11 cellular contexts compared by ENCODE assay signal in genomic region chr12:23083267-23083666, GRCh38.
DNase-seq lines count a peak whose midpoint lies in the region; ATAC-seq and TF ChIP-seq lines count a peak whose summit lies in the region.
"Had no signal": no experiment of that assay in that cellular context is flagged by ENCODE, and none has a peak within 500 bp of the region (broad histone marks: within the 10 kb centered on the region; RNA-seq: fewer than 3 reads in every experiment).

No MANE protein-coding gene starts in this region.

- H3K9me3 ChIP-seq in AG04450 (ENCODE audit: control insufficient read depth, insufficient read depth, low read length) (no peaks in the 10 kb centered on the region), mammary epithelial cell (replicated peaks; ENCODE audit: insufficient read depth, low read length) (no peaks in the 10 kb centered on the region)
- H3K9me3 ChIP-seq: thoracic aorta had no signal

- H3K36me3 ChIP-seq in mammary epithelial cell (ENCODE audit: insufficient read depth, low read length) = no peaks in the 10 kb centered on the region
- H3K36me3 ChIP-seq: thoracic aorta had no signal

- peak; percentile 71 for DNase-seq in AG04450 (ENCODE audit: low read depth, low spot score)
- peak; percentile 55 for DNase-seq in HPDE6-E6E7 (ENCODE audit: extremely low spot score)
- peak; percentile 93 for DNase-seq in mammary epithelial cell
- DNase-seq in cardiac septum (ENCODE audit: low spot score) = no peak
- DNase-seq in Right ventricle myocardium inferior (ENCODE audit: missing footprints) = no peak
- DNase-seq in activated CD4-positive, CD25-positive, alpha-beta regulatory T cell treated with anti-CD3 and anti-CD28 coated beads, Interleukin-2, amount 50 U/mL, for 72 hours = no peak
- DNase-seq: left colon had no signal

- dilution Hi-C loops in mammary epithelial cell (cut with HindIII; ENCODE audit: low sequenced_read_pairs) = no loop called here

- no peaks in the 10 kb centered on the region for H4K20me1 ChIP-seq in mammary epithelial cell (ENCODE audit: insufficient read depth, low read length)

- H3K9ac ChIP-seq in mammary epithelial cell (ENCODE audit: insufficient read depth, low read length) = no peak overlapping the region

- no peak overlapping the region for H2AFZ ChIP-seq in mammary epithelial cell (ENCODE audit: low read depth, low read length)

- CTCF ChIA-PET in AG04450 (lab: Charles Lee) (interaction anchor here (1.9 kb wide), 1 partner anchor 227 kb away, joined by 5 read pairs; no protein-coding TSS in a partner anchor), mammary epithelial cell (lab: Charles Lee; ENCODE audit: low non-redundant PET) (no interaction called here)

- POLR2A ChIA-PET in AG04450 (lab: Yijun Ruan, JAX) = no interaction called here

- BruUV-seq in mammary epithelial cell (replicated peaks; lab: Mats Ljungman, UMichigan) = no TSS peak

- H3K4me1 ChIP-seq in mammary epithelial cell (ENCODE audit: insufficient read depth, low read length) = peaks cover 32% of the 10 kb centered on the region

- H3K4me3 ChIP-seq in AG04450 (ENCODE audit: low read depth, low read length) (no peak overlapping the region), mammary epithelial cell (replicated peaks in 1 of 3; ENCODE audit: insufficient read depth in 1 of 3, low read depth in 2 of 3, low read length in 3 of 3) (no peak overlapping the region)
- H3K4me3 ChIP-seq: thoracic aorta had no signal

- intact Hi-C loops in mammary epithelial cell (cut with micrococcal nuclease) = no loop called here
- intact Hi-C loops in cardiac septum (cut with DNase I) = no loop called here
- intact Hi-C loops in Right ventricle myocardium inferior (cut with DNase I) = no loop called here

- H3K4me2 ChIP-seq in mammary epithelial cell (ENCODE audit: insufficient read depth, low read depth, low read length) = peak overlapping the region; percentile 58

- H3K27me3 ChIP-seq in AG04450 (ENCODE audit: control insufficient read depth, insufficient read depth, low read length) = no peaks in the 10 kb centered on the region
- no peaks in the 10 kb centered on the region for H3K27me3 ChIP-seq in mammary epithelial cell (ENCODE audit: insufficient read depth, low read length)

- in situ Hi-C loops in mammary epithelial cell (cut with MboI; ENCODE audit: low sequenced_read_pairs in 2 of 2) = no loop called here

- H3K27ac ChIP-seq in AG04450 (ENCODE audit: low read depth, low read length) (no peak overlapping the region), mammary epithelial cell (ENCODE audit: insufficient read depth, low read depth, low read length) (no peak overlapping the region)
- H3K27ac ChIP-seq: thoracic aorta had no signal

- whole genome bisulfite sequencing in mammary epithelial cell (ENCODE audit: low coverage, missing lambda C conversion rate) = 0% methylated on average over 2 of the region's 2 CpGs

- H3K79me2 ChIP-seq in mammary epithelial cell (ENCODE audit: insufficient read depth, low read length) = no peaks in the 10 kb centered on the region

- ATAC-seq in GM19452 (IDR thresholded peaks at IDR 0.05; ENCODE audit: unreplicated experiment) (peak; percentile 83), Right ventricle myocardium inferior (no peak), GM21576 (IDR thresholded peaks at IDR 0.05; ENCODE audit: unreplicated experiment) (no peak)
- ATAC-seq: left colon, WTC11 had no signal

- TF ChIP-seq CTCF in AG04450 (IDR thresholded peaks at IDR 0.05; ENCODE audit: low read depth, low read length) = no peak
- TF ChIP-seq CTCF in mammary epithelial cell (conservative IDR thresholded peaks at IDR 0.05 in 1 of 2, IDR thresholded peaks at IDR 0.05 in 1 of 2; ENCODE audit: extremely low read depth in 1 of 2, insufficient read depth in 1 of 2, low read depth in 1 of 2, low read length in 2 of 2) = no peak

Comparison
In these comparisons a context has a peak if more than half of its experiments do, and no peak if none do; other contexts are left out.
1. DNase-seq: peak in AG04450 (single experiment), HPDE6-E6E7 (single experiment) and mammary epithelial cell (single experiment); none in cardiac septum (single experiment), Right ventricle myocardium inferior (single experiment) and activated CD4-positive, CD25-positive, alpha-beta regulatory T cell treated with anti-CD3 and anti-CD28 coated beads, Interleukin-2, amount 50 U/mL, for 72 hours (single experiment).